ENCODE assay signal across 8 cellular contexts in genomic region chr5:179732412-179732917, GRCh38. TPM values are rescaled to one million over a fixed set of nuclear protein-coding genes. Genes with fewer than 3 reads are reported as not detected.
DNase-seq lines count a peak whose midpoint lies in the region; ATAC-seq, FAIRE-seq and TF ChIP-seq lines count a peak whose summit lies in the region.

A gene with protein sequence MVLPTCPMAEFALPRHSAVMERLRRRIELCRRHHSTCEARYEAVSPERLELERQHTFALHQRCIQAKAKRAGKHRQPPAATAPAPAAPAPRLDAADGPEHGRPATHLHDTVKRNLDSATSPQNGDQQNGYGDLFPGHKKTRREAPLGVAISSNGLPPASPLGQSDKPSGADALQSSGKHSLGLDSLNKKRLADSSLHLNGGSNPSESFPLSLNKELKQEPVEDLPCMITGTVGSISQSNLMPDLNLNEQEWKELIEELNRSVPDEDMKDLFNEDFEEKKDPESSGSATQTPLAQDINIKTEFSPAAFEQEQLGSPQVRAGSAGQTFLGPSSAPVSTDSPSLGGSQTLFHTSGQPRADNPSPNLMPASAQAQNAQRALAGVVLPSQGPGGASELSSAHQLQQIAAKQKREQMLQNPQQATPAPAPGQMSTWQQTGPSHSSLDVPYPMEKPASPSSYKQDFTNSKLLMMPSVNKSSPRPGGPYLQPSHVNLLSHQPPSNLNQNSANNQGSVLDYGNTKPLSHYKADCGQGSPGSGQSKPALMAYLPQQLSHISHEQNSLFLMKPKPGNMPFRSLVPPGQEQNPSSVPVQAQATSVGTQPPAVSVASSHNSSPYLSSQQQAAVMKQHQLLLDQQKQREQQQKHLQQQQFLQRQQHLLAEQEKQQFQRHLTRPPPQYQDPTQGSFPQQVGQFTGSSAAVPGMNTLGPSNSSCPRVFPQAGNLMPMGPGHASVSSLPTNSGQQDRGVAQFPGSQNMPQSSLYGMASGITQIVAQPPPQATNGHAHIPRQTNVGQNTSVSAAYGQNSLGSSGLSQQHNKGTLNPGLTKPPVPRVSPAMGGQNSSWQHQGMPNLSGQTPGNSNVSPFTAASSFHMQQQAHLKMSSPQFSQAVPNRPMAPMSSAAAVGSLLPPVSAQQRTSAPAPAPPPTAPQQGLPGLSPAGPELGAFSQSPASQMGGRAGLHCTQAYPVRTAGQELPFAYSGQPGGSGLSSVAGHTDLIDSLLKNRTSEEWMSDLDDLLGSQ (plus strand): TSS chr5:179732822. CDS start chr5:179733113, 291 bp downstream.

- no peak for TF ChIP-seq CTCF in AG04449 (IDR thresholded peaks at IDR 0.05; ENCODE audit: insufficient read depth, low read length, missing control alignments)
- no peak for TF ChIP-seq CTCF in WI38 (IDR thresholded peaks at IDR 0.05; ENCODE audit: low read depth, low read length)
- no peak for TF ChIP-seq CTCF in bronchial epithelial cell (IDR thresholded peaks at IDR 0.05; ENCODE audit: insufficient read depth, low read length, severe bottlenecking)

- H3K4me3 ChIP-seq in AG04449 (ENCODE audit: low read depth, low read length), result peak within 1 kb of the TSS; percentile 79
- peak within 1 kb of the TSS; percentile 84 for H3K4me3 ChIP-seq in WI38 (ENCODE audit: low read depth, low read length)
- peak within 1 kb of the TSS; percentile 54 for H3K4me3 ChIP-seq in bronchial epithelial cell (ENCODE audit: low read depth, low read length)
- peak within 1 kb of the TSS; percentile 84 for H3K4me3 ChIP-seq in iPS-20b (ENCODE audit: low read length)
- peak within 1 kb of the TSS; percentile 98 to 99 for H3K4me3 ChIP-seq in small intestine (ENCODE audit: low read depth in 1 of 2, low read length in 2 of 2)

- POLR2A ChIA-PET in AG04449 (lab: Yijun Ruan, JAX), result interaction anchor here (0.6 to 1.4 kb wide), 9 partner anchors 12 to 146 kb away, joined by 3 to 8 read pairs (median 4); partner anchors contain the start of genes HNRNPH1 and SQSTM1

- H3K27ac ChIP-seq in iPS-20b (ENCODE audit: low read length) (peak within 1 kb of the TSS; percentile 16), small intestine (ENCODE audit: low read depth in 1 of 2, low read length in 1 of 2) (peak within 1 kb of the TSS; percentile 95)

- no peak for FAIRE-seq in bronchial epithelial cell (lab: Jason Lieb, UNC)
- peak; percentile 59 for FAIRE-seq in small intestine (lab: Jason Lieb, UNC)

- peaks cover 7% of the 10 kb centered on the region for H3K36me3 ChIP-seq in bronchial epithelial cell (ENCODE audit: control insufficient read depth, insufficient read depth, low read length)
- peaks cover 53% of the 10 kb centered on the region for H3K36me3 ChIP-seq in iPS-20b (ENCODE audit: insufficient read depth, low read depth, low read length)
- peaks cover 7 to 10% of the 10 kb centered on the region in 2 donors for H3K36me3 ChIP-seq in small intestine (ENCODE audit: control insufficient read depth in 2 of 2, insufficient read depth in 2 of 2, low read length in 2 of 2)

- H3K9me3 ChIP-seq in iPS-20b (ENCODE audit: insufficient read depth, low read depth, low read length) (no peaks in the 10 kb centered on the region), small intestine (ENCODE audit: control insufficient read depth, low read depth) (no peaks in the 10 kb centered on the region)

- ATAC-seq in GM18907 (IDR thresholded peaks at IDR 0.05; ENCODE audit: unreplicated experiment), result peak; percentile 96
- peak; percentile 95 for ATAC-seq in HG03159 (IDR thresholded peaks at IDR 0.05; ENCODE audit: unreplicated experiment)

- H3K9ac ChIP-seq in iPS-20b (ENCODE audit: low read depth, low read length), result peak within 1 kb of the TSS; percentile 83

- H3K4me1 ChIP-seq in iPS-20b (ENCODE audit: insufficient read depth, low read length) (no peaks in the 10 kb centered on the region), small intestine (ENCODE audit: control insufficient read depth in 2 of 2, insufficient read depth in 1 of 2, low read depth in 1 of 2, low read length in 1 of 2) (peaks cover 2% of the 10 kb centered on the region in 2 donors)

- CTCF ChIA-PET in AG04449 (lab: Yijun Ruan, JAX), result interaction anchor here (0.6 to 1.5 kb wide), 5 partner anchors 18 to 109 kb away, joined by 3 to 4 read pairs (median 3); partner anchors contain the start of gene HNRNPH1

- no peaks in the 10 kb centered on the region for H3K27me3 ChIP-seq in bronchial epithelial cell (ENCODE audit: control insufficient read depth, insufficient read depth, low read length)
- no peaks in the 10 kb centered on the region for H3K27me3 ChIP-seq in iPS-20b (ENCODE audit: insufficient read depth, low read length)
- no peaks in the 10 kb centered on the region for H3K27me3 ChIP-seq in small intestine (ENCODE audit: control insufficient read depth in 2 of 2, insufficient read depth in 2 of 2, low read length in 2 of 2)

- DNase-seq in AG04449 (ENCODE audit: low read depth, low spot score), result peak; percentile 99
- DNase-seq in NCI-H2227 treated with DMSO at 0.1 percent for 48 hours (lab: John Stamatoyannopoulos, UW), result peak; percentile 97
- DNase-seq in bronchial epithelial cell (ENCODE audit: low read depth), result peak; percentile 98
- DNase-seq in small intestine, result peak; percentile 100

- 0 to 1% (median 0%) methylated on average over 41 of the region's 41 CpGs for WGBS in small intestine, 3 donors

RNA-seq across cellular contexts. Expression of the gene that starts here (rescaled TPM):
- total RNA-seq in bronchial epithelial cell, result 4.2 TPM in 2 replicates
- polyA plus RNA-seq in small intestine, result 10 to 100 TPM in 1 of 3 donors, 1 to 10 TPM in 2; 6.2 to 13.6 (median 8.3) TPM

Comparison
In these comparisons a context has a peak if more than half of its experiments do, and no peak if none do; other contexts are left out.
1. Peak in every context shown above with its lines: DNase-seq, ATAC-seq, H3K4me3 ChIP-seq and H3K27ac ChIP-seq.